10 cellular contexts compared by ENCODE assay signal in genomic region chr4:154073107-154073817, GRCh38.
DNase-seq lines count a peak whose midpoint lies in the region; ATAC-seq lines count a peak whose summit lies in the region.
"Had no signal": no experiment of that assay in that cellular context is flagged by ENCODE, and none has a peak within 500 bp of the region (broad histone marks: within the 10 kb centered on the region; RNA-seq: fewer than 3 reads in every experiment).

No MANE protein-coding gene starts in this region.

- H3K27ac Mint-ChIP-seq in activated naive CD8-positive, alpha-beta T cell treated with anti-CD3 and anti-CD28 coated beads, Interleukin-2, amount 50 U/mL, for 24 hours: peak overlapping the region; percentile 11

- H3K9me3 Mint-ChIP-seq in activated naive CD8-positive, alpha-beta T cell treated with anti-CD3 and anti-CD28 coated beads, Interleukin-2, amount 50 U/mL, for 24 hours: peaks cover 10% of the 10 kb centered on the region

- H3K36me3 Mint-ChIP-seq in activated naive CD8-positive, alpha-beta T cell treated with anti-CD3 and anti-CD28 coated beads, Interleukin-2, amount 50 U/mL, for 24 hours (ENCODE audit: low read depth): no peaks in the 10 kb centered on the region

- H3K4me3 Mint-ChIP-seq in activated naive CD8-positive, alpha-beta T cell treated with anti-CD3 and anti-CD28 coated beads, Interleukin-2, amount 50 U/mL, for 24 hours: no peak overlapping the region

- peak; percentile 65 for ATAC-seq in GM18520 (IDR thresholded peaks at IDR 0.05; ENCODE audit: unreplicated experiment)
- ATAC-seq in HG02870 (IDR thresholded peaks at IDR 0.05; ENCODE audit: unreplicated experiment): peak; percentile 77
- ATAC-seq in activated naive CD8-positive, alpha-beta T cell treated with anti-CD3 and anti-CD28 coated beads, Interleukin-2, amount 50 U/mL, for 24 hours: peak; percentile 86

- DNase-seq in activated naive CD8-positive, alpha-beta T cell treated with anti-CD3 and anti-CD28 coated beads, Interleukin-2, amount 50 U/mL, for 24 hours: no peak
- DNase-seq in putamen (ENCODE audit: low spot score) (peak; percentile 11), HUDEP-2 (lab: John Stamatoyannopoulos, UW; ENCODE audit: unreplicated experiment in 76 of 76) (no peak), midbrain (lab: John Stamatoyannopoulos, UW) (no peak), SIG-M5 treated with dmso at 0.1 percent for 504 hours (lab: John Stamatoyannopoulos, UW; ENCODE audit: unreplicated experiment) (no peak)
- DNase-seq: GOT3, MM.1S, Right ventricle myocardium superior had no signal

- H3K27me3 Mint-ChIP-seq in activated naive CD8-positive, alpha-beta T cell treated with anti-CD3 and anti-CD28 coated beads, Interleukin-2, amount 50 U/mL, for 24 hours: peaks cover 8% of the 10 kb centered on the region

- peaks cover 11% of the 10 kb centered on the region for H3K4me1 Mint-ChIP-seq in activated naive CD8-positive, alpha-beta T cell treated with anti-CD3 and anti-CD28 coated beads, Interleukin-2, amount 50 U/mL, for 24 hours
